2 cellular contexts compared by ENCODE assay signal in genomic region chr2:234976479-234977227, GRCh38.
TF ChIP-seq lines count a peak whose summit lies in the region.

No MANE protein-coding gene starts in this region.

TF ChIP-seq in IMR-90, 13 proteins besides CTCF, POLR2A, EP300 and RAD21:
- no peak for TF ChIP-seq NFE2L2 (IDR thresholded peaks at IDR 0.05; ENCODE audit: low read depth, low read length)
- no peak for TF ChIP-seq RFX5 (IDR thresholded peaks at IDR 0.05; ENCODE audit: low read depth, low read length)
- TF ChIP-seq MXI1 (IDR thresholded peaks at IDR 0.05; ENCODE audit: borderline replicate concordance, low read depth, low read length): no peak
- TF ChIP-seq CHD1 (IDR thresholded peaks at IDR 0.05; ENCODE audit: low read depth, low read length): no peak
- TF ChIP-seq FOS (IDR thresholded peaks at IDR 0.05; ENCODE audit: low read depth, low read length): no peak
- no peak for TF ChIP-seq USF2 (IDR thresholded peaks at IDR 0.05; ENCODE audit: low read depth, low read length)
TF ChIP-seq in IMR-90: peak in this region for 0.

TF ChIP-seq in H1, 55 proteins besides CTCF, POLR2A, EP300 and RAD21:
- no peak for TF ChIP-seq BCL11A (IDR thresholded peaks at IDR 0.05; ENCODE audit: low read depth in 2 of 2, low read length in 2 of 2)
- TF ChIP-seq EZH2 (IDR thresholded peaks at IDR 0.05; ENCODE audit: low read depth, low read length, severe bottlenecking): no peak
- no peak for TF ChIP-seq KDM5A (IDR thresholded peaks at IDR 0.05; ENCODE audit: low read length)
- TF ChIP-seq SIN3A (conservative IDR thresholded peaks at IDR 0.05 in 1 of 2, IDR thresholded peaks at IDR 0.05 in 1 of 2; ENCODE audit: low read depth in 1 of 2, low read length in 2 of 2): no peak
- TF ChIP-seq SUZ12 (IDR thresholded peaks at IDR 0.05; ENCODE audit: low read length): no peak
- TF ChIP-seq RFX5 (IDR thresholded peaks at IDR 0.05; ENCODE audit: borderline replicate concordance, low read depth, low read length): no peak
- no peak for TF ChIP-seq CEBPB (IDR thresholded peaks at IDR 0.05; ENCODE audit: low read depth, low read length)
TF ChIP-seq in H1: peak in this region for 0.
